In genomic region chr14:32932302-32932920, GRCh38 we compare ENCODE assay signal across 1 cellular context.
TF ChIP-seq lines count a peak whose summit lies in the region.

No MANE protein-coding gene starts in this region.

TF ChIP-seq in H1, 55 proteins besides CTCF, POLR2A, EP300 and RAD21:
- TF ChIP-seq CEBPB (IDR thresholded peaks at IDR 0.05; ENCODE audit: low read depth, low read length), result no peak
- no peak for TF ChIP-seq ZNF274 (IDR thresholded peaks at IDR 0.05; ENCODE audit: borderline replicate concordance, extremely low read depth, low read length)
- peak; percentile 40 for TF ChIP-seq EZH2 (IDR thresholded peaks at IDR 0.05; ENCODE audit: low read depth, low read length, severe bottlenecking)
- no peak for TF ChIP-seq TEAD4 (IDR thresholded peaks at IDR 0.05; ENCODE audit: low read depth, low read length)
- peak; percentile 71 for TF ChIP-seq SUZ12 (IDR thresholded peaks at IDR 0.05; ENCODE audit: low read length)
- no peak for TF ChIP-seq CTBP2 (IDR thresholded peaks at IDR 0.05; ENCODE audit: borderline replicate concordance, insufficient read depth, insufficient read length, low read length)
- no peak for TF ChIP-seq SP2 (IDR thresholded peaks at IDR 0.05; ENCODE audit: low read length)
- TF ChIP-seq CHD2 (IDR thresholded peaks at IDR 0.05; ENCODE audit: low read length), result no peak
- peak; percentile 36 for TF ChIP-seq ASH2L (IDR thresholded peaks at IDR 0.05; ENCODE audit: low read length)
- TF ChIP-seq MAFK (IDR thresholded peaks at IDR 0.05; ENCODE audit: low read depth, low read length), result no peak
- TF ChIP-seq CREB1 (IDR thresholded peaks at IDR 0.05), result no peak
- peak; percentile 15 for TF ChIP-seq RNF2 (IDR thresholded peaks at IDR 0.05; ENCODE audit: borderline replicate concordance, low read depth, low read length, missing control alignments, poor library complexity, severe bottlenecking)
- no peak for TF ChIP-seq SRF (IDR thresholded peaks at IDR 0.05; ENCODE audit: low read depth, low read length)
